ENCODE assay signal across 1 cellular context in the genomic region with DNA sequence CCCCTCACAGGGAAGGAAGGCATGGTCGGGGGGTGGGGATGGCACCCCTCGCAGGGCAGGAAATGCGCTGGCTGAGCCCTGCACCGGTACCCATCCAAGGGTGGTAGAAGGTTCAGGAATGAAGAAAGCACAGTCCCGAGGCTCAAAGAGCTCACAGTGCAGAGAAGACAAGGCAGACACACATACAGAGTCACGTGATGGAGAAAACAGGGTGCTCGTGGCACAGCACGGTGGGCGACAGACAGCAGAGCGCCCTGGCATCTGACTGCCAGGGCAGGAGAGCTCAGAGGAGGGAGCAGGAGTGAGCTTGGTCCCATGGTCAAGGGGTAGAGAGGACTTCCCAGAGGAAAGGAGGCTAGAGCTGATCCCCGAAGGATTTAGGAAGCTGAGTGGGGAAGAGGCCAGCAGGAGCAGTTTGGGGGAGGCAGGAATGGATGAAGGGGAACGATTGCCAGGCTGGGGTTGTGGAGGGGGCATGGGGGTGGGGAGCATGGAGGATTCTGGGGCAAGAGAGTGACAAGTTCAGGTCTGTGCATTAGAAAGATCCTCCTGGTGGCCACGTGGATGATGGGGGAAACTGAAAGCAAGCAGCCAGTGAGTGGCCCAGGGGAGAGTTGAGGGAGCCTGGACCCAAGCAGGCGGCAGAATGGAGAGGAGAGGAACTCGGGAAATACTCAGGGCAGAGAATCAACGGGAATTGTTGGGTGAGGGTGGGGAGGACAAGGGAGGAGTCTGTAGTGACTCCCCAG.
TF ChIP-seq lines count a peak whose summit lies in the region.

No MANE protein-coding gene starts in this region.

TF ChIP-seq in HepG2, 621 proteins besides CTCF, POLR2A, EP300 and RAD21:
- peak; percentile 59; the same call in 1 of the 2 replicates for TF ChIP-seq RAD51 (IDR thresholded peaks at IDR 0.05; ENCODE audit: borderline replicate concordance)
- no peak for TF ChIP-seq ZNF567 (CRISPR knock-in tag; IDR thresholded peaks at IDR 0.05; ENCODE audit: borderline replicate concordance)
- no peak for TF ChIP-seq SOX6 (IDR thresholded peaks at IDR 0.05)
- TF ChIP-seq SOX6 (CRISPR knock-in tag; IDR thresholded peaks at IDR 0.05): no peak
- peak; percentile 49 for TF ChIP-seq USF2 (IDR thresholded peaks at IDR 0.05; ENCODE audit: low read depth, low read length)
- no peak for TF ChIP-seq USF2 (CRISPR knock-in tag; IDR thresholded peaks at IDR 0.05; ENCODE audit: borderline replicate concordance)
